13 cellular contexts compared by ENCODE assay signal in the genomic region with DNA sequence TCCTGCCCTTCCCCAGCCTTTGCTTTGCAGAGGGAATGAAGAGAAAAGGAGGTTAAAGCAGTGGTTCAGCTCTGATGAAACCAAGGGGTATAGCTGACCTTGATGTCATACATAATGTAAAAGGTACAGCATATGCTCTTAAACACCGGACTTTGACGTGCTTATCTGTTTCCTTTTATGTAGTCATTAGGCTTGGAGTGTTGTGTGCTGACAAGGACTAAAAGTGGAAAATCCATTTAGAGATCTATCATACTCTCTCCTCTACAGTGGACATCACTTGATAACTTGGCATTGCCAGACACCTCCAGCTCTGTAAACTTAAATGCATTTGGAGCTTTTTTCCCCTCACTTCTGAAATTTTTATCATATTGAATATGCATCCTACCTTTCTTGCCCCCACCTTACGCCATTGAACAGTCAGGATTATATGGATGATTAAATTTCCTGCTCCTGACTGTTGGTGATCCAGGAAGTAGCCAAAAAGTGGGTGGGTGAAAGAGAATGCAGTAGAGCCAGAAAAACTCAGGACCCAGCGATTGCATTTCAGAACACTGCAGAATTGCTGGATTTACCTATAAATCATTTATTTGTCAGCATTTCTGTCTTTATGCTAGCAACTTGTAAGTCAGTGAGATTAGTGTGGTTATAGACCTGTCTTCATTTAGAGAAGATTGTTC. TPM values are rescaled to one million over a fixed set of nuclear protein-coding genes. Genes with fewer than 3 reads are reported as not detected.
DNase-seq lines count a peak whose midpoint lies in the region; ATAC-seq and TF ChIP-seq lines count a peak whose summit lies in the region.
"Had no signal": no experiment of that assay in that cellular context is flagged by ENCODE, and none has a peak within 500 bp of the region (broad histone marks: within the 10 kb centered on the region; RNA-seq: fewer than 3 reads in every experiment).

No MANE protein-coding gene starts in this region.

- TF ChIP-seq EP300 in Ishikawa (IDR thresholded peaks at IDR 0.05; ENCODE audit: borderline replicate concordance) (peak; percentile 38; the same call in 1 of the 2 replicates), tibial nerve (IDR thresholded peaks at IDR 0.05) (no peak)

- TF ChIP-seq RAD21 in Ishikawa (IDR thresholded peaks at IDR 0.05; ENCODE audit: low read depth): no peak

- H3K9me3 Mint-ChIP-seq in CD8-positive, alpha-beta memory T cell: no peaks in the 10 kb centered on the region
- no peaks in the 10 kb centered on the region for H3K9me3 Mint-ChIP-seq in activated naive CD8-positive, alpha-beta T cell treated with anti-CD3 and anti-CD28 coated beads, Interleukin-2, amount 50 U/mL, for 24 hours

- H3K4me3 Mint-ChIP-seq in CD8-positive, alpha-beta memory T cell: peak overlapping the region; percentile 10 to 93 (median 47)
- H3K4me3 Mint-ChIP-seq in activated naive CD8-positive, alpha-beta T cell treated with anti-CD3 and anti-CD28 coated beads, Interleukin-2, amount 50 U/mL, for 24 hours: peak overlapping the region; percentile 95

- H3K4me1 Mint-ChIP-seq in CD8-positive, alpha-beta memory T cell: peaks cover 92 to 100% (median 95%) of the 10 kb centered on the region in 3 donors
- peaks cover 88% of the 10 kb centered on the region for H3K4me1 Mint-ChIP-seq in activated naive CD8-positive, alpha-beta T cell treated with anti-CD3 and anti-CD28 coated beads, Interleukin-2, amount 50 U/mL, for 24 hours

- no peaks in the 10 kb centered on the region for H3K27me3 Mint-ChIP-seq in CD8-positive, alpha-beta memory T cell
- H3K27me3 Mint-ChIP-seq in activated naive CD8-positive, alpha-beta T cell treated with anti-CD3 and anti-CD28 coated beads, Interleukin-2, amount 50 U/mL, for 24 hours: no peaks in the 10 kb centered on the region

- peak overlapping the region; percentile 75 to 95 (median 90) for H3K27ac Mint-ChIP-seq in CD8-positive, alpha-beta memory T cell
- peak overlapping the region; percentile 100 for H3K27ac Mint-ChIP-seq in activated naive CD8-positive, alpha-beta T cell treated with anti-CD3 and anti-CD28 coated beads, Interleukin-2, amount 50 U/mL, for 24 hours

- H3K27me3 ChIP-seq in CD8-positive, alpha-beta memory T cell (ENCODE audit: insufficient read depth, low read length, poor library complexity, severe bottlenecking): no peaks in the 10 kb centered on the region
- H3K27me3 ChIP-seq in muscle layer of duodenum (ENCODE audit: low read depth, low read length) (no peaks in the 10 kb centered on the region), tibial nerve (no peaks in the 10 kb centered on the region)
- H3K27me3 ChIP-seq: gastroesophageal sphincter had no signal

- POLR2A ChIA-PET in CD8-positive, alpha-beta memory T cell (lab: Charles Lee): interaction anchor here (0.6 to 1.5 kb wide), 4 partner anchors 12 to 45 kb away, joined by 3 to 7 read pairs (median 4); no protein-coding TSS in a partner anchor

- no peak overlapping the region for H3K4me3 ChIP-seq in CD8-positive, alpha-beta memory T cell (ENCODE audit: low read length)
- H3K4me3 ChIP-seq in muscle layer of duodenum (ENCODE audit: low read depth in 1 of 2, low read length in 2 of 2) (no peak overlapping the region), tibial nerve (no peak overlapping the region)
- H3K4me3 ChIP-seq: BLaER1, gastroesophageal sphincter had no signal

- no peak overlapping the region for H3K27ac ChIP-seq in CD8-positive, alpha-beta memory T cell (ENCODE audit: low read depth, low read length)
- H3K27ac ChIP-seq in muscle layer of duodenum (ENCODE audit: low read length): peak overlapping the region; percentile 20
- no peak overlapping the region for H3K27ac ChIP-seq in tibial nerve
- H3K27ac ChIP-seq: BLaER1 had no signal

- TF ChIP-seq POLR2A in tibial nerve (IDR thresholded peaks at IDR 0.05): no peak

- TF ChIP-seq CTCF in tibial nerve (IDR thresholded peaks at IDR 0.05): no peak

- peaks cover 93% of the 10 kb centered on the region for H3K4me1 ChIP-seq in CD8-positive, alpha-beta memory T cell (ENCODE audit: insufficient read depth, low read length)
- H3K4me1 ChIP-seq in muscle layer of duodenum (ENCODE audit: control insufficient read depth in 1 of 2, insufficient read depth in 2 of 2, low read length in 2 of 2): peaks cover 16 to 28% of the 10 kb centered on the region in 2 donors
- H3K4me1 ChIP-seq in tibial nerve: peaks cover 0 to 32% (median 17%) of the 10 kb centered on the region in 4 donors

- DNase-seq in CD8-positive, alpha-beta memory T cell: no peak
- no peak for DNase-seq in activated naive CD8-positive, alpha-beta T cell treated with anti-CD3 and anti-CD28 coated beads, Interleukin-2, amount 50 U/mL, for 24 hours
- DNase-seq in NAMALWA (ENCODE audit: low spot score): no peak
- no peak for DNase-seq in tibial nerve (ENCODE audit: low spot score in 2 of 2)
- DNase-seq: activated gamma-delta T cell; stimulated activated CD8-positive, alpha-beta memory T cell treated with anti-CD3 and anti-CD28 coated beads, Interleukin-4, amount 100 ng/mL, for 48 hours had no signal

- no peaks in the 10 kb centered on the region for H3K36me3 ChIP-seq in CD8-positive, alpha-beta memory T cell (ENCODE audit: insufficient read depth, low read length)
- no peaks in the 10 kb centered on the region for H3K36me3 ChIP-seq in muscle layer of duodenum (ENCODE audit: control insufficient read depth in 1 of 2, insufficient read depth in 2 of 2, low read length in 2 of 2)
- H3K36me3 ChIP-seq in tibial nerve: no peaks in the 10 kb centered on the region
- H3K36me3 ChIP-seq: gastroesophageal sphincter had no signal

- CTCF ChIA-PET in CD8-positive, alpha-beta memory T cell (lab: Charles Lee): interaction anchor here (1.0 to 3.6 kb wide), 4 partner anchors 17 to 372 kb away, joined by 3 to 17 read pairs (median 5); a partner anchor contains a TSS

- WGBS in tibial nerve, 2 donors: 74 to 79% methylated on average over 4 of the region's 4 CpGs

- no peaks in the 10 kb centered on the region for H3K9me3 ChIP-seq in CD8-positive, alpha-beta memory T cell (ENCODE audit: low read length)
- H3K9me3 ChIP-seq in muscle layer of duodenum (ENCODE audit: control insufficient read depth in 1 of 2, low read length in 2 of 2): no peaks in the 10 kb centered on the region
- H3K9me3 ChIP-seq in tibial nerve: no peaks in the 10 kb centered on the region
- H3K9me3 ChIP-seq: gastroesophageal sphincter had no signal

- peaks cover 0 to 14% (median 3%) of the 10 kb centered on the region in 3 donors for H3K36me3 Mint-ChIP-seq in CD8-positive, alpha-beta memory T cell
- peaks cover 79% of the 10 kb centered on the region for H3K36me3 Mint-ChIP-seq in activated naive CD8-positive, alpha-beta T cell treated with anti-CD3 and anti-CD28 coated beads, Interleukin-2, amount 50 U/mL, for 24 hours (ENCODE audit: low read depth)

- ATAC-seq in activated naive CD8-positive, alpha-beta T cell treated with anti-CD3 and anti-CD28 coated beads, Interleukin-2, amount 50 U/mL, for 24 hours: no peak
- ATAC-seq in HG02759 (IDR thresholded peaks at IDR 0.05; ENCODE audit: unreplicated experiment) (no peak), GM18868 (IDR thresholded peaks at IDR 0.05; ENCODE audit: unreplicated experiment) (no peak)
- ATAC-seq: gastroesophageal sphincter, left lobe of liver had no signal

TF ChIP-seq in Ishikawa, 13 proteins besides CTCF, POLR2A, EP300 and RAD21:
- TF ChIP-seq CEBPB (IDR thresholded peaks at IDR 0.05) (no peak), TEAD4 (IDR thresholded peaks at IDR 0.05) (peak; percentile 40; the same call in 1 of the 2 replicates)

RNA-seq across cellular contexts. Expression of a gene that starts 4.1 kb away (rescaled TPM):
- total RNA-seq in CD8-positive, alpha-beta memory T cell: 100 to 1,000 TPM; 295 to 311 TPM
- polyA plus RNA-seq in CD8-positive, alpha-beta memory T cell: 207 TPM
- total RNA-seq in tibial nerve: 10 to 100 TPM; 15.3 to 19.4 (median 17.8) TPM

Comparison
In these comparisons a context has a peak if more than half of its experiments do, and no peak if none do; other contexts are left out.
1. RNA of a gene that starts 4.1 kb away (total RNA-seq): 295 to 311 TPM in CD8-positive, alpha-beta memory T cell; 15.3 to 19.4 TPM in tibial nerve; every median in the first group is over 10 times any median in the second.